In the genomic region with DNA sequence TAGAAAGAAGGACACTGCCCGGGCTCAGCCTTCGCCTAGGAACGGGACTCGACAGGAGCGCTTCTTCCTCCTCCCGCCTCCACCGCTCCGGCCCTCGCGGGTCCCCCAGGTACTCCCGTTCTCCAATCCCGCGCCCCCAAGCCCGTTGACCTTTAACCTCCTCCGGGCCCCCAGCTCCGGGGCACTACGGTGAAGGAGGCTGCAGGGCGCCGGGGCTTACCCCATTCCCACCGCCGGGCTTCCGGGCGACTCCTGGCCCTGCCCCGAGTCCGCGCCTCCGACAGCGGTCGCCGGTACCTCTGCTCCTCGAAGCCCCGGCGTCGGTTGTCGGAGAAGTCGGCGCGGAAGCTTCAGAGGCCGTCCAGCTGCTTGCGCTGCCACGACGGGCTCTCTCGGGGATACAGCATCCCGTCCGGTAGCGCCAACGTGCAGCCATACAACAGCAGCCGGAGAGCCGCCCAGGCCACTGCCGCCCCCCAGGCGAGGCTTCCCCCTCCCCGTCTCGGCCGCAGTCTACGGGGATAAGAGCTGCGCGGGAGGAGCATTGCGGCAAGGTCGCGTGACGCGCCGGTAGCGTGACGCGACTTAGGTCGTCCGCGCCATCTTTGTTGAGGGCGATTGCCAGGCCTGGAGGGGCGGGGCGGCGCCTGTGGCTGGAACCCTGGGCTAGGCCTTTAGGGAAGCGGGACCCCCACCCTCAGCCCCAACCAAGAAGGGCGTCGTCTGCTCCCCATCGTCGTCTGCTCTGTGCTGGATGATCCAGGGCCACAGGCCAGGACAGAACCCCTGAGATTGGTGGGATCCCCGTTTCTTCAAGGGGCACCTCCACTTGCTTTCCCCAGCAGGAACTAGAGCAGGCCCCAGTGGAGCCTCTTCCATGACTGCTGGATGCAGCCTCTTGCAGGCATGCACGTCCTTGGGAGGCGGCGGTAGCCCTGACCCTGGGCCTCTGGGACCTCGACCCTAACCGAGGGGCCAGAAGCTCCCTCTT, we compare ENCODE assay signal across 8 cellular contexts. TPM values are rescaled to one million over a fixed set of nuclear protein-coding genes. Genes with fewer than 3 reads are reported as not detected.
DNase-seq lines count a peak whose midpoint lies in the region; ATAC-seq and TF ChIP-seq lines count a peak whose summit lies in the region.

No MANE protein-coding gene starts in this region.

- peak overlapping the region; percentile 97 for H2AFZ ChIP-seq in mammary epithelial cell (ENCODE audit: low read depth, low read length)

- dilution Hi-C loops in mammary epithelial cell (cut with HindIII; ENCODE audit: low sequenced_read_pairs): no loop called here

- WGBS in mammary epithelial cell (ENCODE audit: low coverage, missing lambda C conversion rate): 10% methylated on average over 45 of the region's 84 CpGs

- H3K27me3 ChIP-seq in mammary epithelial cell (ENCODE audit: insufficient read depth, low read length): no peaks in the 10 kb centered on the region
- H3K27me3 ChIP-seq in iPS-20b (ENCODE audit: insufficient read depth, low read length): no peaks in the 10 kb centered on the region
- H3K27me3 ChIP-seq in skeletal muscle tissue (ENCODE audit: control insufficient read depth in 3 of 3, insufficient read depth in 3 of 3, low read length in 3 of 3): no peaks in the 10 kb centered on the region

- peak overlapping the region; percentile 39 for H3K27ac ChIP-seq in mammary epithelial cell (ENCODE audit: insufficient read depth, low read depth, low read length)
- peak overlapping the region; percentile 34 for H3K27ac ChIP-seq in iPS-20b (ENCODE audit: low read length)
- H3K27ac ChIP-seq in skeletal muscle tissue (ENCODE audit: low read depth, low read length): peak overlapping the region; percentile 70

- H4K20me1 ChIP-seq in mammary epithelial cell (ENCODE audit: insufficient read depth, low read length): no peaks in the 10 kb centered on the region

- H3K9me3 ChIP-seq in mammary epithelial cell (replicated peaks; ENCODE audit: insufficient read depth, low read length) (no peaks in the 10 kb centered on the region), iPS-20b (ENCODE audit: insufficient read depth, low read depth, low read length) (no peaks in the 10 kb centered on the region), skeletal muscle tissue (ENCODE audit: control insufficient read depth in 3 of 3, low read length in 3 of 3) (no peaks in the 10 kb centered on the region)

- H3K36me3 ChIP-seq in mammary epithelial cell (ENCODE audit: insufficient read depth, low read length): peaks cover 3% of the 10 kb centered on the region
- H3K36me3 ChIP-seq in iPS-20b (ENCODE audit: insufficient read depth, low read depth, low read length): peaks cover 21% of the 10 kb centered on the region; the same call in 1 of the 2 replicates
- H3K36me3 ChIP-seq in skeletal muscle tissue (ENCODE audit: control insufficient read depth in 3 of 3, insufficient read depth in 3 of 3, low read length in 3 of 3): peaks cover 12 to 16% (median 12%) of the 10 kb centered on the region in 3 donors

- H3K79me2 ChIP-seq in mammary epithelial cell (ENCODE audit: insufficient read depth, low read length): peaks cover 23% of the 10 kb centered on the region

- H3K4me3 ChIP-seq in GM12875 (ENCODE audit: low read depth, low read length) (peak overlapping the region; percentile 77), WI38 (ENCODE audit: low read depth, low read length) (peak overlapping the region; percentile 82), mammary epithelial cell (replicated peaks in 1 of 3; ENCODE audit: insufficient read depth in 1 of 3, low read depth in 2 of 3, low read length in 3 of 3) (peak overlapping the region; percentile 75 to 89 (median 76)), iPS-20b (ENCODE audit: low read length) (peak overlapping the region; percentile 87), skeletal muscle tissue (ENCODE audit: low read length in 3 of 3) (peak overlapping the region; percentile 82 to 98 (median 97))

- intact Hi-C loops in mammary epithelial cell (cut with micrococcal nuclease): no loop called here

- CTCF ChIA-PET in mammary epithelial cell (lab: Charles Lee; ENCODE audit: low non-redundant PET): interaction anchor here (0.6 kb wide), 1 partner anchor 133 kb away, joined by 3 read pairs; no protein-coding TSS in a partner anchor

- H3K4me2 ChIP-seq in mammary epithelial cell (ENCODE audit: insufficient read depth, low read depth, low read length): peak overlapping the region; percentile 82

- TF ChIP-seq CTCF in GM12875 (IDR thresholded peaks at IDR 0.05; ENCODE audit: borderline replicate concordance, insufficient read depth, low read depth, low read length) (no peak), WI38 (IDR thresholded peaks at IDR 0.05; ENCODE audit: low read depth, low read length) (no peak), mammary epithelial cell (conservative IDR thresholded peaks at IDR 0.05 in 1 of 2, IDR thresholded peaks at IDR 0.05 in 1 of 2; ENCODE audit: extremely low read depth in 1 of 2, insufficient read depth in 1 of 2, low read depth in 1 of 2, low read length in 2 of 2) (no peak)

- ATAC-seq in HG02885 (IDR thresholded peaks at IDR 0.05; ENCODE audit: poor library complexity, unreplicated experiment) (peak; percentile 86), GM19467 (IDR thresholded peaks at IDR 0.05; ENCODE audit: unreplicated experiment) (no peak)

- BruUV-seq in mammary epithelial cell (replicated peaks; lab: Mats Ljungman, UMichigan): TSS peak; percentile 24

- peak overlapping the region; percentile 73 for H3K9ac ChIP-seq in mammary epithelial cell (ENCODE audit: insufficient read depth, low read length)
- H3K9ac ChIP-seq in iPS-20b (ENCODE audit: low read depth, low read length): peak overlapping the region; percentile 88
- peak overlapping the region; percentile 84 to 89 (median 89) for H3K9ac ChIP-seq in skeletal muscle tissue (ENCODE audit: low read depth in 1 of 3, low read length in 3 of 3)

- H3K4me1 ChIP-seq in mammary epithelial cell (ENCODE audit: insufficient read depth, low read length) (peaks cover 6% of the 10 kb centered on the region), iPS-20b (ENCODE audit: insufficient read depth, low read length) (peaks cover 3% of the 10 kb centered on the region; the same call in 1 of the 2 replicates), skeletal muscle tissue (ENCODE audit: control insufficient read depth in 3 of 3, insufficient read depth in 3 of 3, low read length in 3 of 3) (peaks cover 6 to 19% (median 10%) of the 10 kb centered on the region in 3 donors)

- DNase-seq in NCI-H2196 (lab: John Stamatoyannopoulos, UW; ENCODE audit: unreplicated experiment) (peak; percentile 73), mammary epithelial cell (peak; percentile 70)

- in situ Hi-C loops in mammary epithelial cell (cut with MboI; ENCODE audit: low sequenced_read_pairs in 2 of 2): no loop called here

RNA-seq across cellular contexts. Expression of gene RGL4, which starts 26.3 kb away (rescaled TPM):
- total RNA-seq in mammary epithelial cell (not detected), skeletal muscle tissue (0.52 TPM)
- polyA plus RNA-seq in mammary epithelial cell: not detected
- not detected for polyA minus RNA-seq in mammary epithelial cell

RNA-seq across cellular contexts. Expression of gene ZNF70, which starts 33.8 kb away (rescaled TPM):
- total RNA-seq in mammary epithelial cell (1 to 10 TPM; 3.8 to 4.4 TPM), skeletal muscle tissue (3.1 TPM)
- 0.86 TPM for polyA plus RNA-seq in mammary epithelial cell
- 11.2 TPM for polyA minus RNA-seq in mammary epithelial cell

RNA-seq across cellular contexts. Expression of gene VPREB3, which starts 37.1 kb away (rescaled TPM):
- total RNA-seq in mammary epithelial cell (not detected), skeletal muscle tissue (not detected)
- polyA plus RNA-seq in mammary epithelial cell: not detected
- not detected for polyA minus RNA-seq in mammary epithelial cell

RNA-seq across cellular contexts. Expression of gene C22orf15, which starts 45.7 kb away (rescaled TPM):
- total RNA-seq in mammary epithelial cell: not detected
- polyA plus RNA-seq in mammary epithelial cell: not detected
- polyA minus RNA-seq in mammary epithelial cell: not detected
- total RNA-seq in skeletal muscle tissue: not detected

RNA-seq across cellular contexts. Expression of gene CHCHD10, which starts 50.7 kb away (rescaled TPM):
- total RNA-seq in mammary epithelial cell (10 to 100 TPM; 17.3 to 71.6 TPM), skeletal muscle tissue (3.7 TPM)
- polyA plus RNA-seq in mammary epithelial cell: 28.8 TPM
- polyA minus RNA-seq in mammary epithelial cell: 228 TPM
